8 cellular contexts compared by ENCODE assay signal in the genomic region with DNA sequence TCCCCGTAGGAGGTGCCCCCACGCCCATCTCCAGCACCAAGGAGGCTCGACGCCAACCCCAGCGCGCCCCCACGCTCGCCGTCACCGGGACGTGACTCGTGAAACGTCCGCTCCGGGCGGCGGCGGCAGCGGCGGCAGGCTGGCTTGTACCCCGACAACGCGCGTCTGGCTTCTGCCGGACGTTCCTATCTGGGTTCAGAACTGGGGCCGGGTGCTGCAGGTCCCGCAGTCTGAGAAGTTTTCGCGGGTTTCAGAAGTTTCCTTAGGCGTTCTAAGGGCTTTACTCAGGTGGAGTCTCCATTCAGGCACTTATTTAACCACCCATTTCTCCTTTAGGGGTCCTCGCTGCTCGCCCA. TPM values are rescaled to one million over a fixed set of nuclear protein-coding genes. Genes with fewer than 3 reads are reported as not detected.
DNase-seq lines count a peak whose midpoint lies in the region; ATAC-seq and TF ChIP-seq lines count a peak whose summit lies in the region.

No MANE protein-coding gene starts in this region.

- DNase-seq in CD4-positive, alpha-beta T cell = peak; percentile 65 to 84 (median 78)
- DNase-seq in SKM-1 (lab: John Stamatoyannopoulos, UW; ENCODE audit: unreplicated experiment) = peak; percentile 88
- peak in 1 of 2 donors; percentile 82 for DNase-seq in activated naive CD4-positive, alpha-beta T cell treated with anti-CD3 and anti-CD28 coated beads, Interleukin-2, amount 50 U/mL, for 72 hours (ENCODE audit: low spot score in 2 of 2)
- peak; percentile 94 for DNase-seq in left ventricle myocardium superior
- DNase-seq in sigmoid colon = peak; percentile 92
- DNase-seq in putamen (ENCODE audit: low spot score) = no peak

- H3K9me3 Mint-ChIP-seq in CD4-positive, alpha-beta T cell = no peaks in the 10 kb centered on the region
- no peaks in the 10 kb centered on the region for H3K9me3 Mint-ChIP-seq in activated naive CD4-positive, alpha-beta T cell treated with anti-CD3 and anti-CD28 coated beads, Interleukin-2, amount 50 U/mL, for 72 hours

- WGBS in sigmoid colon, 2 donors = 0 to 1% methylated on average over 33 of the region's 33 CpGs

- CTCF ChIA-PET in CD4-positive, alpha-beta T cell (lab: Charles Lee) = interaction anchor here (0.8 to 1.6 kb wide), 2 partner anchors 10 to 34 kb away, joined by 3 to 5 read pairs; no protein-coding TSS in a partner anchor

- POLR2A ChIA-PET in CD4-positive, alpha-beta T cell (lab: Charles Lee) = interaction anchor here (1.0 to 3.1 kb wide), 23 partner anchors 9 to 1466 kb away, joined by 3 to 17 read pairs (median 4); a partner anchor contains a TSS

- TF ChIP-seq EP300 in sigmoid colon (IDR thresholded peaks at IDR 0.05) = no peak

- no peak for TF ChIP-seq CTCF in CD4-positive, alpha-beta T cell (IDR thresholded peaks at IDR 0.05)
- TF ChIP-seq CTCF in sigmoid colon (IDR thresholded peaks at IDR 0.05) = no peak

- peak overlapping the region; percentile 92 for H3K27ac ChIP-seq in CD4-positive, alpha-beta T cell (ENCODE audit: low read depth, low read length)
- peak overlapping the region; percentile 97 to 99 (median 98) for H3K27ac ChIP-seq in sigmoid colon

- no peaks in the 10 kb centered on the region for H3K27me3 ChIP-seq in CD4-positive, alpha-beta T cell (ENCODE audit: control insufficient read depth, insufficient read depth, low read length)
- H3K27me3 ChIP-seq in sigmoid colon = no peaks in the 10 kb centered on the region

- H3K36me3 Mint-ChIP-seq in CD4-positive, alpha-beta T cell (ENCODE audit: low read depth) = peaks cover 37% of the 10 kb centered on the region
- peaks cover 17 to 36% of the 10 kb centered on the region in 2 donors for H3K36me3 Mint-ChIP-seq in activated naive CD4-positive, alpha-beta T cell treated with anti-CD3 and anti-CD28 coated beads, Interleukin-2, amount 50 U/mL, for 72 hours

- peak overlapping the region; percentile 97 for H3K27ac Mint-ChIP-seq in CD4-positive, alpha-beta T cell
- peak overlapping the region; percentile 98 to 99 for H3K27ac Mint-ChIP-seq in activated naive CD4-positive, alpha-beta T cell treated with anti-CD3 and anti-CD28 coated beads, Interleukin-2, amount 50 U/mL, for 72 hours

- H3K4me3 ChIP-seq in sigmoid colon = peak overlapping the region; percentile 87 to 94 (median 92)

- intact Hi-C loops in CD4-positive, alpha-beta T cell (cut with DNase I, micrococcal nuclease) = loop anchor here (1.0 to 10.0 kb wide), 9 partner anchors 25 to 898 kb away; a partner anchor contains a TSS
- intact Hi-C loops in left ventricle myocardium superior (cut with micrococcal nuclease) (no loop called here), sigmoid colon (cut with DNase I) (loop anchor here (2.0 to 10.0 kb wide), 4 partner anchors 42 to 498 kb away; a partner anchor contains a TSS)

- H3K9me3 ChIP-seq in CD4-positive, alpha-beta T cell (ENCODE audit: control insufficient read depth, low read length) = no peaks in the 10 kb centered on the region
- no peaks in the 10 kb centered on the region for H3K9me3 ChIP-seq in sigmoid colon

- H3K4me3 Mint-ChIP-seq in CD4-positive, alpha-beta T cell = peak overlapping the region; percentile 92

- H3K27me3 Mint-ChIP-seq in CD4-positive, alpha-beta T cell = no peaks in the 10 kb centered on the region

- peak; percentile 18 for ATAC-seq in CD4-positive, alpha-beta T cell (ENCODE audit: poor library complexity)
- ATAC-seq in GM19328 (IDR thresholded peaks at IDR 0.05; ENCODE audit: unreplicated experiment) (peak; percentile 34), HG03457 (IDR thresholded peaks at IDR 0.05; ENCODE audit: unreplicated experiment) (peak; percentile 20), left ventricle myocardium superior (peak; percentile 66)
- ATAC-seq in activated naive CD4-positive, alpha-beta T cell treated with anti-CD3 and anti-CD28 coated beads, Interleukin-2, amount 50 U/mL, for 72 hours = peak; percentile 39 to 48

- no peaks in the 10 kb centered on the region for H3K36me3 ChIP-seq in sigmoid colon

- H3K4me1 ChIP-seq in sigmoid colon = peaks cover 0 to 49% (median 45%) of the 10 kb centered on the region in 4 donors

- H3K4me1 Mint-ChIP-seq in CD4-positive, alpha-beta T cell (ENCODE audit: low read depth) = peaks cover 54% of the 10 kb centered on the region

- TF ChIP-seq POLR2A in sigmoid colon (IDR thresholded peaks at IDR 0.05) = no peak

RNA-seq across cellular contexts. Expression of a gene that starts 0.7 kb away (rescaled TPM):
- total RNA-seq in CD4-positive, alpha-beta T cell = 100 to 1,000 TPM; 117 to 119 TPM
- total RNA-seq in activated naive CD4-positive, alpha-beta T cell treated with anti-CD3 and anti-CD28 coated beads, Interleukin-2, amount 50 U/mL, for 72 hours = 100 to 1,000 TPM in 1 of 2 donors, 10 to 100 TPM in 1; 79.5 to 176 TPM
- total RNA-seq in left ventricle myocardium superior (197 TPM), sigmoid colon (100 to 1,000 TPM; 100 to 109 (median 104) TPM)
- polyA plus RNA-seq in sigmoid colon = 10 to 100 TPM; 36.6 to 46.7 (median 40.0) TPM

RNA-seq across cellular contexts. Expression of a gene that starts 42.5 kb away (rescaled TPM):
- total RNA-seq in CD4-positive, alpha-beta T cell = 10 to 100 TPM; 10.8 to 11.6 TPM
- 10 to 100 TPM; 14.5 to 15.0 TPM for total RNA-seq in activated naive CD4-positive, alpha-beta T cell treated with anti-CD3 and anti-CD28 coated beads, Interleukin-2, amount 50 U/mL, for 72 hours
- total RNA-seq in left ventricle myocardium superior = 9.0 TPM
- total RNA-seq in sigmoid colon = 10 to 100 TPM; 16.8 to 25.2 (median 17.2) TPM
- polyA plus RNA-seq in sigmoid colon = 10 to 100 TPM in 1 of 3 donors, 1 to 10 TPM in 2; 2.8 to 11.2 (median 4.2) TPM
